ENCODE assay signal across 27 cellular contexts in the genomic region with DNA sequence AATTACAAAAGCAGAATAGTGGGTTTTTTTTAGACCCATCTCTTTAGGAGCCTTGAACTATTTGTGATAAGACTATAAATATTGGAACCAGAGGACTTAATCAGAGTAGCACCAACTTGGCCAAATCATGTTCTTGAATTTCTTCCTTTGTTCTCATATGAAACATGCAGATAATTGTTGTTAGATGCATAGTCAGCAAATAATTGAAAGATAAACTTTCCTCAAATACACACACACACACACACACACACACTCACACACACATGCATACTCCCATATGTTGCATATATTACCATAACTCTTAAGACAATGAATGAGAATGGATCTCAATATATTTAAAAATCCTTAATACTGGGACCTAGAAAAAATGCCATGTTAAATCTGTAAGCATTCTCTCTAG.
"Had no signal": no experiment of that assay in that cellular context is flagged by ENCODE, and none has a peak within 500 bp of the region (broad histone marks: within the 10 kb centered on the region; RNA-seq: fewer than 3 reads in every experiment).

No MANE protein-coding gene starts in this region.

- DNase-seq: hippocampal formation; kidney glomerular epithelial cell; left cardiac atrium; mesendoderm; naive B cell; natural killer cell; nephron progenitor cell; occipital lobe; stimulated activated CD4-positive, alpha-beta T cell treated with anti-CD3 and anti-CD28 coated beads, Interleukin-12 subunit alpha, Interleukin-12 subunit beta, amount 100 ng/mL, for 4 hours; stimulated activated CD4-positive, alpha-beta T cell treated with anti-CD3 and anti-CD28 coated beads, Interleukin-15, amount 100 ng/mL, for 24 hours; stimulated activated CD4-positive, alpha-beta T cell treated with anti-CD3 and anti-CD28 coated beads, Interleukin-2, amount 100 ng/mL, for 24 hours; stimulated activated CD4-positive, alpha-beta T cell treated with anti-CD3 and anti-CD28 coated beads, Interleukin-4, amount 100 ng/mL, for 24 hours; stimulated activated naive CD4-positive, alpha-beta T cell; tibial artery; trophoblast cell; upper lobe of right lung had no signal

- H3K4me1 ChIP-seq: neural progenitor cell, right atrium auricular region, suprapubic skin, tibial artery, upper lobe of right lung had no signal

- ATAC-seq: left lobe of liver; natural killer cell; stimulated activated effector memory CD8-positive, alpha-beta T cell treated with anti-CD3 and anti-CD28 coated beads, Interleukin-12 subunit alpha, Interleukin-12 subunit beta, amount 100 ng/mL, for 72 hours; upper lobe of right lung had no signal

- H3K27me3 ChIP-seq: neural progenitor cell, neutrophil, right atrium auricular region, suprapubic skin, tibial artery, upper lobe of right lung had no signal

- H3K4me3 ChIP-seq: lung, neural progenitor cell, right atrium auricular region, skin epidermis, suprapubic skin, thoracic aorta, tibial artery, upper lobe of right lung had no signal

- H3K9me3 ChIP-seq: thoracic aorta, upper lobe of right lung had no signal

- H2AFZ ChIP-seq: neural progenitor cell had no signal

- H3K27ac ChIP-seq: neural progenitor cell, neutrophil, right atrium auricular region, skin epidermis, suprapubic skin, thoracic aorta, tibial artery, upper lobe of right lung had no signal

- H3K9ac ChIP-seq: neural progenitor cell had no signal

- H3K4me2 ChIP-seq: neural progenitor cell had no signal

- FAIRE-seq: keratinocyte, urothelium cell line had no signal

- H3K36me3 ChIP-seq: neural progenitor cell, neutrophil, right atrium auricular region, suprapubic skin, thoracic aorta, tibial artery, upper lobe of right lung had no signal
